In genomic region chr3:29514912-29515311, GRCh38 we compare ENCODE assay signal across 15 cellular contexts.
DNase-seq lines count a peak whose midpoint lies in the region; ATAC-seq and TF ChIP-seq lines count a peak whose summit lies in the region.
"Had no signal": no experiment of that assay in that cellular context is flagged by ENCODE, and none has a peak within 500 bp of the region (broad histone marks: within the 10 kb centered on the region; RNA-seq: fewer than 3 reads in every experiment).

No MANE protein-coding gene starts in this region.

- no peaks in the 10 kb centered on the region for H3K9me3 ChIP-seq in thyroid gland
- H3K9me3 ChIP-seq: upper lobe of left lung had no signal

- no peak overlapping the region for H4K5ac ChIP-seq in mesendoderm (ENCODE audit: low read length)

- no peak overlapping the region for H3K9ac ChIP-seq in mesendoderm (ENCODE audit: low read length)

- H3K4me1 ChIP-seq in mesendoderm (ENCODE audit: control insufficient read depth, low read depth, low read length) (peaks cover 2% of the 10 kb centered on the region), thyroid gland (peaks cover 32 to 56% of the 10 kb centered on the region in 2 donors)

- H4K8ac ChIP-seq in mesendoderm (ENCODE audit: low read depth, low read length), result no peak overlapping the region

- H3K56ac ChIP-seq in mesendoderm (ENCODE audit: low read length), result no peak overlapping the region

- H3K36me3 Mint-ChIP-seq in WTC11, result no peaks in the 10 kb centered on the region
- H3K36me3 Mint-ChIP-seq: activated CD8-positive, alpha-beta memory T cell treated with anti-CD3 and anti-CD28 coated beads, Interleukin-2, amount 10 ng/mL, durations not matched to agents 7 days and 5 days had no signal

- no peak overlapping the region for H3K18ac ChIP-seq in mesendoderm (ENCODE audit: low read length)

- POLR2A ChIA-PET in WTC11 (lab: Charles Lee), result no interaction called here

- no peaks in the 10 kb centered on the region for H3K79me1 ChIP-seq in mesendoderm (ENCODE audit: low read length)

- H3K36me3 ChIP-seq in mesendoderm (ENCODE audit: control insufficient read depth, insufficient read depth, low read length) (no peaks in the 10 kb centered on the region), thyroid gland (no peaks in the 10 kb centered on the region)
- H3K36me3 ChIP-seq: upper lobe of left lung had no signal

- H3K9me3 Mint-ChIP-seq in WTC11, result 0 out of 2 replicates have a peak, but pooled peaks cover 6% of the 10 kb centered on the region
- H3K9me3 Mint-ChIP-seq: activated naive CD4-positive, alpha-beta T cell treated with anti-CD3 and anti-CD28 coated beads for 36 hours had no signal

- TF ChIP-seq POLR2A in thyroid gland (IDR thresholded peaks at IDR 0.05), result no peak

- no peak overlapping the region for H3K4me3 ChIP-seq in mesendoderm (ENCODE audit: low read length)
- H3K4me3 ChIP-seq in thyroid gland (replicated peaks in 1 of 3), result no peak overlapping the region
- H3K4me3 ChIP-seq: SK-N-MC, upper lobe of left lung had no signal

- H2BK120ac ChIP-seq in mesendoderm (ENCODE audit: low read depth, low read length), result no peak overlapping the region

- no peak overlapping the region for H3K4me2 ChIP-seq in mesendoderm (ENCODE audit: low read length)

- no peak overlapping the region for H2AK5ac ChIP-seq in mesendoderm (ENCODE audit: low read length)

- H3K27ac ChIP-seq in mesendoderm (ENCODE audit: low read depth, low read length), result no peak overlapping the region
- H3K27ac ChIP-seq in thyroid gland, result no peak overlapping the region
- H3K27ac ChIP-seq: SK-N-MC, upper lobe of left lung, VCaP had no signal

- TF ChIP-seq CTCF in WTC11 (IDR thresholded peaks at IDR 0.05) (no peak), thyroid gland (IDR thresholded peaks at IDR 0.05) (no peak)

- no peaks in the 10 kb centered on the region for H3K79me2 ChIP-seq in mesendoderm (ENCODE audit: control insufficient read depth, insufficient read depth, low read length)

- H3K4me3 Mint-ChIP-seq in WTC11, result no peak overlapping the region
- H3K4me3 Mint-ChIP-seq: activated CD8-positive, alpha-beta memory T cell treated with anti-CD3 and anti-CD28 coated beads, Interleukin-2, amount 10 ng/mL, durations not matched to agents 7 days and 5 days; activated naive CD4-positive, alpha-beta T cell treated with anti-CD3 and anti-CD28 coated beads for 36 hours had no signal

- CTCF ChIA-PET in WTC11 (lab: Charles Lee), result no interaction called here

- no peaks in the 10 kb centered on the region for H3K27me3 Mint-ChIP-seq in WTC11 (ENCODE audit: low read depth)
- H3K27me3 Mint-ChIP-seq: activated CD8-positive, alpha-beta memory T cell treated with anti-CD3 and anti-CD28 coated beads, Interleukin-2, amount 10 ng/mL, durations not matched to agents 7 days and 5 days had no signal

- no peak overlapping the region for H3K4ac ChIP-seq in mesendoderm (ENCODE audit: low read depth, low read length)

- H3K27ac Mint-ChIP-seq in WTC11, result peak overlapping the region; percentile 81
- H3K27ac Mint-ChIP-seq: activated CD8-positive, alpha-beta memory T cell treated with anti-CD3 and anti-CD28 coated beads, Interleukin-2, amount 10 ng/mL, durations not matched to agents 7 days and 5 days; activated naive CD4-positive, alpha-beta T cell treated with anti-CD3 and anti-CD28 coated beads for 36 hours had no signal

- WGBS in mesendoderm (ENCODE audit: extremely low coverage, insufficient coverage, low lambda C conversion rate), result no CpG with 5 or more reads among the region's 3 CpGs
- 58 to 65% methylated on average over 3 of the region's 3 CpGs for WGBS in thyroid gland, 2 donors

- H3K4me1 Mint-ChIP-seq in WTC11, result peaks cover 33% of the 10 kb centered on the region
- H3K4me1 Mint-ChIP-seq: activated CD8-positive, alpha-beta memory T cell treated with anti-CD3 and anti-CD28 coated beads, Interleukin-2, amount 10 ng/mL, durations not matched to agents 7 days and 5 days had no signal

- H2BK5ac ChIP-seq in mesendoderm (ENCODE audit: low read length), result no peak overlapping the region

- H3K23ac ChIP-seq in mesendoderm (ENCODE audit: low read length), result no peak overlapping the region

- intact Hi-C loops in thyroid gland (cut with DNase I), result loop anchor here (10.0 kb wide), 1 partner anchor 250 kb away; no protein-coding TSS in a partner anchor

- DNase-seq in MV-4-11 (lab: John Stamatoyannopoulos, UW) (peak; percentile 33), WTC11 (ENCODE audit: low spot score) (no peak), mesendoderm (peak; percentile 19), retina (no peak), ureter (ENCODE audit: low spot score) (no peak), thyroid gland (no peak)
- no peak for DNase-seq in activated T-cell treated with anti-CD3 and anti-CD28 coated beads, Interleukin-2, amount 50 U/mL, for 48 hours
- DNase-seq: activated CD8-positive, alpha-beta memory T cell treated with anti-CD3 and anti-CD28 coated beads, Interleukin-2, amount 10 ng/mL, durations not matched to agents 7 days and 5 days; activated naive CD4-positive, alpha-beta T cell treated with anti-CD3 and anti-CD28 coated beads for 36 hours; caudate nucleus; islet precursor cell had no signal

- H3K27me3 ChIP-seq in mesendoderm (ENCODE audit: insufficient read depth, low read length, poor library complexity) (no peaks in the 10 kb centered on the region), thyroid gland (no peaks in the 10 kb centered on the region)
- H3K27me3 ChIP-seq: upper lobe of left lung had no signal

- H2BK15ac ChIP-seq in mesendoderm (replicated peaks; ENCODE audit: low read depth), result no peak overlapping the region

- ATAC-seq in GM18870 (IDR thresholded peaks at IDR 0.05; ENCODE audit: unreplicated experiment), result peak; percentile 34
- no peak; the same call in 1 of the 2 replicates for ATAC-seq in WTC11
- ATAC-seq: activated CD8-positive, alpha-beta memory T cell treated with anti-CD3 and anti-CD28 coated beads, Interleukin-2, amount 10 ng/mL, durations not matched to agents 7 days and 5 days had no signal

TF ChIP-seq in WTC11, 78 proteins besides CTCF, POLR2A, EP300 and RAD21 (continues in another document):
- TF ChIP-seq, protein P1, sequence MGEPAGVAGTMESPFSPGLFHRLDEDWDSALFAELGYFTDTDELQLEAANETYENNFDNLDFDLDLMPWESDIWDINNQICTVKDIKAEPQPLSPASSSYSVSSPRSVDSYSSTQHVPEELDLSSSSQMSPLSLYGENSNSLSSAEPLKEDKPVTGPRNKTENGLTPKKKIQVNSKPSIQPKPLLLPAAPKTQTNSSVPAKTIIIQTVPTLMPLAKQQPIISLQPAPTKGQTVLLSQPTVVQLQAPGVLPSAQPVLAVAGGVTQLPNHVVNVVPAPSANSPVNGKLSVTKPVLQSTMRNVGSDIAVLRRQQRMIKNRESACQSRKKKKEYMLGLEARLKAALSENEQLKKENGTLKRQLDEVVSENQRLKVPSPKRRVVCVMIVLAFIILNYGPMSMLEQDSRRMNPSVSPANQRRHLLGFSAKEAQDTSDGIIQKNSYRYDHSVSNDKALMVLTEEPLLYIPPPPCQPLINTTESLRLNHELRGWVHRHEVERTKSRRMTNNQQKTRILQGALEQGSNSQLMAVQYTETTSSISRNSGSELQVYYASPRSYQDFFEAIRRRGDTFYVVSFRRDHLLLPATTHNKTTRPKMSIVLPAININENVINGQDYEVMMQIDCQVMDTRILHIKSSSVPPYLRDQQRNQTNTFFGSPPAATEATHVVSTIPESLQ (CRISPR knock-in tag; IDR thresholded peaks at IDR 0.05), result no peak
- TF ChIP-seq, protein P2, sequence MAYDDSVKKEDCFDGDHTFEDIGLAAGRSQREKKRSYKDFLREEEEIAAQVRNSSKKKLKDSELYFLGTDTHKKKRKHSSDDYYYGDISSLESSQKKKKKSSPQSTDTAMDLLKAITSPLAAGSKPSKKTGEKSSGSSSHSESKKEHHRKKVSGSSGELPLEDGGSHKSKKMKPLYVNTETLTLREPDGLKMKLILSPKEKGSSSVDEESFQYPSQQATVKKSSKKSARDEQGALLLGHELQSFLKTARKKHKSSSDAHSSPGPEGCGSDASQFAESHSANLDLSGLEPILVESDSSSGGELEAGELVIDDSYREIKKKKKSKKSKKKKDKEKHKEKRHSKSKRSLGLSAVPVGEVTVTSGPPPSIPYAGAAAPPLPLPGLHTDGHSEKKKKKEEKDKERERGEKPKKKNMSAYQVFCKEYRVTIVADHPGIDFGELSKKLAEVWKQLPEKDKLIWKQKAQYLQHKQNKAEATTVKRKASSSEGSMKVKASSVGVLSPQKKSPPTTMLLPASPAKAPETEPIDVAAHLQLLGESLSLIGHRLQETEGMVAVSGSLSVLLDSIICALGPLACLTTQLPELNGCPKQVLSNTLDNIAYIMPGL (CRISPR knock-in tag; IDR thresholded peaks at IDR 0.05), result no peak
- TF ChIP-seq, protein P3, sequence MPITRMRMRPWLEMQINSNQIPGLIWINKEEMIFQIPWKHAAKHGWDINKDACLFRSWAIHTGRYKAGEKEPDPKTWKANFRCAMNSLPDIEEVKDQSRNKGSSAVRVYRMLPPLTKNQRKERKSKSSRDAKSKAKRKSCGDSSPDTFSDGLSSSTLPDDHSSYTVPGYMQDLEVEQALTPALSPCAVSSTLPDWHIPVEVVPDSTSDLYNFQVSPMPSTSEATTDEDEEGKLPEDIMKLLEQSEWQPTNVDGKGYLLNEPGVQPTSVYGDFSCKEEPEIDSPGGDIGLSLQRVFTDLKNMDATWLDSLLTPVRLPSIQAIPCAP (CRISPR knock-in tag; IDR thresholded peaks at IDR 0.05), result no peak
- TF ChIP-seq HMGA2 (CRISPR knock-in tag; IDR thresholded peaks at IDR 0.05) (no peak), CBFB (CRISPR knock-in tag; IDR thresholded peaks at IDR 0.05; ENCODE audit: low read depth) (no peak)
- TF ChIP-seq, protein P4, sequence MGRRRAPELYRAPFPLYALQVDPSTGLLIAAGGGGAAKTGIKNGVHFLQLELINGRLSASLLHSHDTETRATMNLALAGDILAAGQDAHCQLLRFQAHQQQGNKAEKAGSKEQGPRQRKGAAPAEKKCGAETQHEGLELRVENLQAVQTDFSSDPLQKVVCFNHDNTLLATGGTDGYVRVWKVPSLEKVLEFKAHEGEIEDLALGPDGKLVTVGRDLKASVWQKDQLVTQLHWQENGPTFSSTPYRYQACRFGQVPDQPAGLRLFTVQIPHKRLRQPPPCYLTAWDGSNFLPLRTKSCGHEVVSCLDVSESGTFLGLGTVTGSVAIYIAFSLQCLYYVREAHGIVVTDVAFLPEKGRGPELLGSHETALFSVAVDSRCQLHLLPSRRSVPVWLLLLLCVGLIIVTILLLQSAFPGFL (CRISPR knock-in tag; IDR thresholded peaks at IDR 0.05; ENCODE audit: borderline replicate concordance), result no peak

Comparison
In these comparisons a context has a peak if more than half of its experiments do, and no peak if none do; other contexts are left out.
1. DNase-seq: peak in MV-4-11 (single experiment) and mesendoderm (single experiment); none in WTC11 (single experiment), retina (single experiment), ureter (single experiment), thyroid gland (0 of 2) and activated T-cell treated with anti-CD3 and anti-CD28 coated beads, Interleukin-2, amount 50 U/mL, for 48 hours (0 of 2).